Comparison of ENCODE assay signal across 8 cellular contexts in genomic region chr2:127407661-127408003, GRCh38. TPM values are rescaled to one million over a fixed set of nuclear protein-coding genes. Genes with fewer than 3 reads are reported as not detected.
DNase-seq lines count a peak whose midpoint lies in the region; ATAC-seq, FAIRE-seq and TF ChIP-seq lines count a peak whose summit lies in the region.

No MANE protein-coding gene starts in this region.

- H2AFZ ChIP-seq in HepG2 (ENCODE audit: low read length), result peak overlapping the region; percentile 34

- CTCF ChIA-PET in Caco-2 (lab: Charles Lee), result no interaction called here
- CTCF ChIA-PET in HepG2 (lab: Yijun Ruan, JAX; ENCODE audit: low intra/inter-chr PET ratio, low total read pairs), result no interaction called here

- FAIRE-seq in HepG2 (lab: Jason Lieb, UNC), result peak; percentile 43

- no peak overlapping the region for H3K27ac Mint-ChIP-seq in Caco-2 (ENCODE audit: unreplicated experiment)
- no peak overlapping the region for H3K27ac Mint-ChIP-seq in activated naive CD8-positive, alpha-beta T cell treated with anti-CD3 and anti-CD28 coated beads for 36 hours

- peak overlapping the region; percentile 54 for H3K4me2 ChIP-seq in HepG2 (ENCODE audit: low read depth, low read length)

- peaks cover 6% of the 10 kb centered on the region for H3K9me3 Mint-ChIP-seq in Caco-2 (ENCODE audit: unreplicated experiment)
- H3K9me3 Mint-ChIP-seq in activated naive CD8-positive, alpha-beta T cell treated with anti-CD3 and anti-CD28 coated beads for 36 hours, result peaks cover 1% of the 10 kb centered on the region

- in situ Hi-C loops in HepG2 (cut with HindIII; ENCODE audit: extremely low pct_ligation_motif_present, low pct_unique_long_range_greater_than_20kb), result no loop called here

- BruUV-seq in Caco-2 (replicated peaks; lab: Mats Ljungman, UMichigan) (no TSS peak), HepG2 (replicated peaks; lab: Mats Ljungman, UMichigan) (no TSS peak)

- TF ChIP-seq EP300 in HepG2 (IDR thresholded peaks at IDR 0.05; ENCODE audit: low read depth in 2 of 2, low read length in 2 of 2), result no peak
- TF ChIP-seq EP300 in HepG2 (CRISPR knock-in tag; IDR thresholded peaks at IDR 0.05; ENCODE audit: borderline replicate concordance), result no peak
- no peak for TF ChIP-seq EP300 in upper lobe of left lung (IDR thresholded peaks at IDR 0.05)

- peaks cover 32% of the 10 kb centered on the region for H3K4me1 Mint-ChIP-seq in Caco-2 (ENCODE audit: low read depth, unreplicated experiment)
- peaks cover 28% of the 10 kb centered on the region for H3K4me1 Mint-ChIP-seq in activated naive CD8-positive, alpha-beta T cell treated with anti-CD3 and anti-CD28 coated beads for 36 hours

- H3K79me2 ChIP-seq in HepG2 (ENCODE audit: insufficient read depth, low read length), result no peaks in the 10 kb centered on the region

- intact Hi-C loops in Caco-2 (cut with micrococcal nuclease; ENCODE audit: unreplicated experiment) (loop anchor here (1.0 kb wide), 1 partner anchor 19 kb away; no protein-coding TSS in a partner anchor), HepG2 (cut with micrococcal nuclease; ENCODE audit: unreplicated experiment) (loop anchor here (1.0 to 2.0 kb wide), 2 partner anchors 21 to 31 kb away; partner anchors contain the start of gene MAP3K2)

- H3K4me3 ChIP-seq in Caco-2 (ENCODE audit: low read depth, low read length) (peak overlapping the region; percentile 75), HepG2 (replicated peaks in 1 of 3; ENCODE audit: insufficient read depth in 1 of 3, low read depth in 2 of 3, low read length in 3 of 3) (peak overlapping the region in 2 of 3 experiments; percentile 38 to 45; a peak in 3 of 6 replicates), upper lobe of left lung (peak overlapping the region in 3 of 4 donors; percentile 44 to 63 (median 59))

- POLR2A ChIA-PET in Caco-2 (lab: Charles Lee), result interaction anchor here (0.5 to 1.6 kb wide), 4 partner anchors 8 to 64 kb away, joined by 3 to 9 read pairs (median 4); no protein-coding TSS in a partner anchor
- POLR2A ChIA-PET in HepG2 (lab: Yijun Ruan, JAX), result interaction anchor here (0.5 to 2.3 kb wide), 10 partner anchors 8 to 64 kb away, joined by 3 to 48 read pairs (median 6); partner anchors contain the start of gene PROC

- no peaks in the 10 kb centered on the region for H4K20me1 ChIP-seq in HepG2 (ENCODE audit: insufficient read depth, low read length)

- no peaks in the 10 kb centered on the region for H3K27me3 Mint-ChIP-seq in Caco-2 (ENCODE audit: insufficient read depth, unreplicated experiment)
- peaks cover 11% of the 10 kb centered on the region for H3K27me3 Mint-ChIP-seq in activated naive CD8-positive, alpha-beta T cell treated with anti-CD3 and anti-CD28 coated beads for 36 hours

- peak overlapping the region; percentile 83 for H3K4me3 Mint-ChIP-seq in Caco-2 (ENCODE audit: unreplicated experiment)
- peak overlapping the region; percentile 27 for H3K4me3 Mint-ChIP-seq in activated naive CD8-positive, alpha-beta T cell treated with anti-CD3 and anti-CD28 coated beads for 36 hours

- H3K27me3 ChIP-seq in Caco-2 (replicated peaks; ENCODE audit: control insufficient read depth, insufficient read depth, low read length), result no peaks in the 10 kb centered on the region
- H3K27me3 ChIP-seq in HepG2 (ENCODE audit: control insufficient read depth in 1 of 2, insufficient read depth in 2 of 2, low read length in 2 of 2), result no peaks in the 10 kb centered on the region
- no peaks in the 10 kb centered on the region for H3K27me3 ChIP-seq in upper lobe of left lung

- DNase-seq in Caco-2 (no peak), HepG2 (ENCODE audit: low spot score) (no peak), upper lobe of left lung (no peak), H4 (ENCODE audit: low spot score) (no peak), medulla oblongata (ENCODE audit: extremely low spot score) (no peak), NCI-H2029 treated with DMSO at 0.1 percent for 48 hours (lab: John Stamatoyannopoulos, UW) (no peak)
- DNase-seq in activated naive CD8-positive, alpha-beta T cell treated with anti-CD3 and anti-CD28 coated beads for 36 hours, result no peak

- peak overlapping the region; percentile 59 for H3K27ac ChIP-seq in HepG2 (ENCODE audit: extremely low read length, insufficient read depth, low read length)
- peak overlapping the region; percentile 71 to 97 (median 93) for H3K27ac ChIP-seq in upper lobe of left lung

- H3K36me3 ChIP-seq in Caco-2 (ENCODE audit: control insufficient read depth, insufficient read depth, low read length), result no peaks in the 10 kb centered on the region
- no peaks in the 10 kb centered on the region for H3K36me3 ChIP-seq in HepG2 (replicated peaks in 1 of 2; ENCODE audit: control insufficient read depth in 1 of 2, insufficient read depth in 2 of 2, low read length in 2 of 2)
- no peaks in the 10 kb centered on the region for H3K36me3 ChIP-seq in upper lobe of left lung

- ATAC-seq in HG02852 (IDR thresholded peaks at IDR 0.05; ENCODE audit: unreplicated experiment) (peak; percentile 11), HepG2 (peak; percentile 34), upper lobe of left lung (ENCODE audit: low FRiP score in 2 of 2) (peak; percentile 49 to 62)

- peak overlapping the region; percentile 39; the same call in 1 of the 2 replicates for H3K9ac ChIP-seq in HepG2 (ENCODE audit: insufficient read depth, low read depth, low read length)

- TF ChIP-seq CTCF in Caco-2 (IDR thresholded peaks at IDR 0.05; ENCODE audit: insufficient read depth in 1 of 2, low read depth in 1 of 2, low read length in 1 of 2, severe bottlenecking in 1 of 2, unreplicated experiment in 1 of 2) (no peak), HepG2 (CRISPR knock-in tag; IDR thresholded peaks at IDR 0.05) (no peak), upper lobe of left lung (IDR thresholded peaks at IDR 0.05) (no peak)

- peaks cover 2% of the 10 kb centered on the region for H3K9me3 ChIP-seq in Caco-2
- no peaks in the 10 kb centered on the region for H3K9me3 ChIP-seq in HepG2 (ENCODE audit: low read length)
- no peaks in the 10 kb centered on the region for H3K9me3 ChIP-seq in upper lobe of left lung

- TF ChIP-seq POLR2A in HepG2 (IDR thresholded peaks at IDR 0.05; ENCODE audit: insufficient read depth in 1 of 2, low read depth in 2 of 2, low read length in 2 of 2) (no peak), upper lobe of left lung (IDR thresholded peaks at IDR 0.05) (no peak)

- H3K36me3 Mint-ChIP-seq in Caco-2 (ENCODE audit: insufficient read depth, unreplicated experiment), result peaks cover 6% of the 10 kb centered on the region
- no peaks in the 10 kb centered on the region for H3K36me3 Mint-ChIP-seq in activated naive CD8-positive, alpha-beta T cell treated with anti-CD3 and anti-CD28 coated beads for 36 hours

- H3K4me1 ChIP-seq in Caco-2 (peaks cover 32% of the 10 kb centered on the region), HepG2 (ENCODE audit: insufficient read depth, low read length) (peaks cover 58% of the 10 kb centered on the region), upper lobe of left lung (peaks cover 45 to 54% (median 51%) of the 10 kb centered on the region in 4 donors)

- no peak for TF ChIP-seq RAD21 in HepG2 (CRISPR knock-in tag; IDR thresholded peaks at IDR 0.05)

- WGBS in HepG2 (ENCODE audit: low lambda C conversion rate), result 5% methylated on average over 6 of the region's 6 CpGs
- 3 to 4% methylated on average over 5 to 6 of the region's 6 CpGs for WGBS in upper lobe of left lung, 2 donors

RNA-seq across cellular contexts. Expression of gene PROC, which starts 10.6 kb away (rescaled TPM):
- 4.1 and 6.4 TPM in 2 replicates for total RNA-seq in Caco-2 (2022)
- total RNA-seq in activated naive CD8-positive, alpha-beta T cell treated with anti-CD3 and anti-CD28 coated beads for 36 hours, result not detected
- 52.1 and 134 TPM in 2 replicates for total RNA-seq in HepG2 (2016; rRNA removed; fragmentation: Illumina TruSeq; extraction: Trizol)
- 19.2 and 23.2 TPM in 2 replicates for total RNA-seq in HepG2 (2016; cell fraction: cytosol; rRNA removed; fragmentation: Illumina TruSeq; extraction: Trizol; ENCODE audit: low read depth)
- 49.9 and 134 TPM in 2 replicates for total RNA-seq in HepG2 (2016; cell fraction: insoluble cytoplasmic fraction; rRNA removed; fragmentation: Illumina TruSeq; extraction: Trizol)
- total RNA-seq in HepG2 (2016; cell fraction: membrane; rRNA removed; fragmentation: Illumina TruSeq; extraction: Trizol), result 37.4 and 38.6 TPM in 2 replicates
- total RNA-seq in HepG2 (2016; cell fraction: nucleus; rRNA removed; fragmentation: Illumina TruSeq; extraction: Trizol), result 166 and 178 TPM in 2 replicates
- polyA plus RNA-seq in HepG2 (2011; rRNA removed), result 185 and 266 TPM in 2 replicates
- polyA plus RNA-seq in HepG2 (2011; cell fraction: cytosol; rRNA removed), result 113 and 166 TPM in 2 replicates
- 1,267 and 1,304 TPM in 2 replicates for polyA plus RNA-seq in HepG2 (2011; cell fraction: nucleus; rRNA removed)
- 232 and 321 TPM in 2 replicates for polyA plus RNA-seq in HepG2 (2012)
- 17.2 and 19.9 TPM in 2 replicates for polyA plus RNA-seq in HepG2 (2016; cell fraction: cytosol; fragmentation: Illumina TruSeq; extraction: Trizol; ENCODE audit: low read depth)
- polyA plus RNA-seq in HepG2 (2016; cell fraction: insoluble cytoplasmic fraction; fragmentation: Illumina TruSeq; extraction: Trizol; ENCODE audit: low read depth), result 48.9 and 49.8 TPM in 2 replicates
- polyA plus RNA-seq in HepG2 (2016; cell fraction: membrane; fragmentation: Illumina TruSeq; extraction: Trizol; ENCODE audit: low read depth), result 22.9 and 24.9 TPM in 2 replicates
- polyA plus RNA-seq in HepG2 (2016; cell fraction: nucleus; fragmentation: Illumina TruSeq; extraction: Trizol; ENCODE audit: insufficient read depth, low read depth), result 354 and 380 TPM in 2 replicates
- polyA minus RNA-seq in HepG2 (2011; rRNA and poly(A)+ RNA removed; ENCODE audit: low replicate concordance), result 241 TPM in 1 of 2 replicates, not detected in the other
- polyA minus RNA-seq in HepG2 (2011; cell fraction: cytosol; rRNA and poly(A)+ RNA removed), result 64.7 and 65.5 TPM in 2 replicates
- polyA minus RNA-seq in HepG2 (2011; cell fraction: nucleus; rRNA and poly(A)+ RNA removed), result 172 and 188 TPM in 2 replicates
- total RNA-seq in upper lobe of left lung, result under 1 TPM in 4 of 6 donors, not detected in 2; 0.55 to 0.79 (median 0.62) TPM
- total RNA-seq in H4 (2014; rRNA removed; shearing (Covaris generic)), result 1.3 and 2.6 TPM in 2 replicates

RNA-seq across cellular contexts. Expression of gene MAP3K2, which starts 19.9 kb away (rescaled TPM):
- total RNA-seq in Caco-2 (2022) (35.0 and 38.7 TPM in 2 replicates), HepG2 (2016; rRNA removed; fragmentation: Illumina TruSeq; extraction: Trizol) (37.2 and 56.1 TPM in 2 replicates), upper lobe of left lung (10 to 100 TPM; 43.0 to 79.2 (median 66.9) TPM)
- total RNA-seq in activated naive CD8-positive, alpha-beta T cell treated with anti-CD3 and anti-CD28 coated beads for 36 hours, result 10 to 100 TPM; 41.1 to 43.2 TPM
- 12.9 and 13.4 TPM in 2 replicates for total RNA-seq in HepG2 (2016; cell fraction: cytosol; rRNA removed; fragmentation: Illumina TruSeq; extraction: Trizol; ENCODE audit: low read depth)
- 35.8 and 54.1 TPM in 2 replicates for total RNA-seq in HepG2 (2016; cell fraction: insoluble cytoplasmic fraction; rRNA removed; fragmentation: Illumina TruSeq; extraction: Trizol)
- total RNA-seq in HepG2 (2016; cell fraction: membrane; rRNA removed; fragmentation: Illumina TruSeq; extraction: Trizol), result 28.2 and 32.6 TPM in 2 replicates
- total RNA-seq in HepG2 (2016; cell fraction: nucleus; rRNA removed; fragmentation: Illumina TruSeq; extraction: Trizol), result 37.4 and 42.1 TPM in 2 replicates
- 11.2 and 12.2 TPM in 2 replicates for polyA plus RNA-seq in HepG2 (2011; rRNA removed)
- 5.1 and 7.6 TPM in 2 replicates for polyA plus RNA-seq in HepG2 (2011; cell fraction: cytosol; rRNA removed)
- 18.1 and 21.8 TPM in 2 replicates for polyA plus RNA-seq in HepG2 (2011; cell fraction: nucleus; rRNA removed)
- polyA plus RNA-seq in HepG2 (2012), result 11.5 and 11.7 TPM in 2 replicates
- 0.44 and 0.68 TPM in 2 replicates for polyA plus RNA-seq in HepG2 (2016; cell fraction: cytosol; fragmentation: Illumina TruSeq; extraction: Trizol; ENCODE audit: low read depth)
- polyA plus RNA-seq in HepG2 (2016; cell fraction: insoluble cytoplasmic fraction; fragmentation: Illumina TruSeq; extraction: Trizol; ENCODE audit: low read depth), result 14.1 and 15.7 TPM in 2 replicates
- polyA plus RNA-seq in HepG2 (2016; cell fraction: membrane; fragmentation: Illumina TruSeq; extraction: Trizol; ENCODE audit: low read depth), result 3.3 and 3.5 TPM in 2 replicates
- polyA plus RNA-seq in HepG2 (2016; cell fraction: nucleus; fragmentation: Illumina TruSeq; extraction: Trizol; ENCODE audit: insufficient read depth, low read depth), result 28.7 and 30.7 TPM in 2 replicates
- 20.5 and 26.7 TPM in 2 replicates for polyA minus RNA-seq in HepG2 (2011; rRNA and poly(A)+ RNA removed; ENCODE audit: low replicate concordance)
- polyA minus RNA-seq in HepG2 (2011; cell fraction: cytosol; rRNA and poly(A)+ RNA removed), result 43.5 and 45.0 TPM in 2 replicates
- 46.0 and 46.6 TPM in 2 replicates for polyA minus RNA-seq in HepG2 (2011; cell fraction: nucleus; rRNA and poly(A)+ RNA removed)
- 15.5 and 17.4 TPM in 2 replicates for total RNA-seq in H4 (2014; rRNA removed; shearing (Covaris generic))
